In genomic region chr19:19627442-19627715, GRCh38 we compare ENCODE assay signal across 7 cellular contexts. TPM values are rescaled to one million over a fixed set of nuclear protein-coding genes. Genes with fewer than 3 reads are reported as not detected.
DNase-seq lines count a peak whose midpoint lies in the region; ATAC-seq, FAIRE-seq and TF ChIP-seq lines count a peak whose summit lies in the region.
"Had no signal": no experiment of that assay in that cellular context is flagged by ENCODE, and none has a peak within 500 bp of the region (broad histone marks: within the 10 kb centered on the region; RNA-seq: fewer than 3 reads in every experiment).

No MANE protein-coding gene starts in this region.

- POLR2A ChIA-PET in HCT116 (lab: Charles Lee), result no interaction called here
- POLR2A ChIA-PET in GM12878 (lab: Charles Lee), result interaction anchor here (1.7 to 3.0 kb wide), 3 partner anchors 14 to 35 kb away, joined by 5 to 10 read pairs (median 8); no protein-coding TSS in a partner anchor

- intact Hi-C loops in HCT116 (cut with micrococcal nuclease), result no loop called here
- intact Hi-C loops in GM12878 (cut with micrococcal nuclease; ENCODE audit: unreplicated experiment), result no loop called here

- H3K27ac ChIP-seq in HCT116 (ENCODE audit: low read depth, low read length), result peak overlapping the region; percentile 96
- H3K27ac ChIP-seq in GM12878 (ENCODE audit: control insufficient read depth, insufficient read depth), result peak overlapping the region; percentile 58; the same call in 1 of the 2 replicates
- H3K27ac ChIP-seq: SJSA1 had no signal

- TF ChIP-seq CTCF in HCT116 (IDR thresholded peaks at IDR 0.05 in 2 of 3, conservative IDR thresholded peaks at IDR 0.05 in 1 of 3; ENCODE audit: borderline replicate concordance in 1 of 3, insufficient read depth in 1 of 3, low read depth in 2 of 3, low read length in 2 of 3) (no peak), GM12878 (IDR thresholded peaks at IDR 0.05 in 2 of 3, conservative IDR thresholded peaks at IDR 0.05 in 1 of 3; ENCODE audit: control insufficient read depth in 2 of 3, extremely low read depth in 1 of 3, insufficient read depth in 1 of 3, low read depth in 3 of 3, low read length in 3 of 3) (no peak), osteocyte (IDR thresholded peaks at IDR 0.05) (no peak)

- H3K4me1 ChIP-seq in HCT116 (ENCODE audit: control insufficient read depth in 1 of 2, insufficient read depth in 2 of 2, low read length in 2 of 2), result peaks cover 4 to 22% of the 10 kb centered on the region in 2 experiments
- 0 out of 2 replicates have a peak, but pooled peaks cover 5% of the 10 kb centered on the region for H3K4me1 ChIP-seq in GM12878 (ENCODE audit: control insufficient read depth, insufficient read depth, low read length)
- H3K4me1 ChIP-seq: SJSA1 had no signal

- H3K36me3 ChIP-seq in HCT116 (ENCODE audit: control insufficient read depth in 1 of 2, insufficient read depth in 2 of 2, low read length in 2 of 2), result peaks cover 5% of the 10 kb centered on the region in 2 experiments; a peak in 2 of 4 replicates
- peaks cover 0 to 9% of the 10 kb centered on the region in 2 experiments; a peak in 3 of 4 replicates for H3K36me3 ChIP-seq in GM12878 (ENCODE audit: control insufficient read depth in 2 of 2, insufficient read depth in 2 of 2, low read length in 1 of 2)
- H3K36me3 ChIP-seq: SJSA1 had no signal

- H3K79me2 ChIP-seq in HCT116 (ENCODE audit: insufficient read depth, low read length) (peaks cover 10% of the 10 kb centered on the region; the same call in 1 of the 2 replicates), GM12878 (ENCODE audit: control insufficient read depth, insufficient read depth, low read length) (no peaks in the 10 kb centered on the region)

- no peak for DNase-seq in HCT116 (ENCODE audit: low read depth, low spot score)
- no peak for DNase-seq in GM12878 (ENCODE audit: low read depth, low spot score)
- no peak for DNase-seq in osteocyte (ENCODE audit: extremely low spot score, unreplicated experiment)
- no peak for DNase-seq in left lobe of liver (ENCODE audit: low spot score)
- no peak for DNase-seq in GDM1 (lab: John Stamatoyannopoulos, UW)
- DNase-seq in NCI-H2227 (lab: John Stamatoyannopoulos, UW; ENCODE audit: unreplicated experiment), result no peak

- no peak for TF ChIP-seq EP300 in GM12878 (IDR thresholded peaks at IDR 0.05; ENCODE audit: borderline replicate concordance in 1 of 2, control insufficient read depth in 1 of 2, low read depth in 2 of 2, low read length in 2 of 2)

- H3K4me3 ChIP-seq in HCT116 (replicated peaks in 1 of 2; ENCODE audit: low read depth in 1 of 2, low read length in 2 of 2) (peak overlapping the region; percentile 67 to 76), GM12878 (peak overlapping the region; percentile 76)
- H3K4me3 ChIP-seq: SJSA1 had no signal

- no peaks in the 10 kb centered on the region for H3K36me3 Mint-ChIP-seq in osteocyte (ENCODE audit: unreplicated experiment)

- H3K9me3 ChIP-seq in HCT116 (ENCODE audit: control insufficient read depth in 1 of 2, insufficient read depth in 1 of 2, low read depth in 1 of 2, low read length in 2 of 2), result no peaks in the 10 kb centered on the region
- no peaks in the 10 kb centered on the region for H3K9me3 ChIP-seq in GM12878 (replicated peaks; ENCODE audit: control insufficient read depth, insufficient read depth, low read length)
- H3K9me3 ChIP-seq: SJSA1 had no signal

- TF ChIP-seq RAD21 in HCT116 (IDR thresholded peaks at IDR 0.05; ENCODE audit: low read depth) (no peak), GM12878 (IDR thresholded peaks at IDR 0.05; ENCODE audit: insufficient read depth, low read depth, low read length) (no peak)

- peaks cover 10% of the 10 kb centered on the region for H3K4me1 Mint-ChIP-seq in osteocyte (ENCODE audit: unreplicated experiment)

- in situ Hi-C loops in GM12878 (cut with MboI), result no loop called here

- peak; percentile 47 for FAIRE-seq in GM12878 (lab: Jason Lieb, UNC)

- SMC1A ChIA-PET in GM12878 (lab: Charles Lee; ENCODE audit: uncharacterized antibody, unreplicated experiment), result interaction anchor here (0.8 to 1.2 kb wide), 3 partner anchors 31 to 96 kb away, joined by 3 read pairs; no protein-coding TSS in a partner anchor

- RAD21 ChIA-PET in HCT116 (lab: Charles Lee; ENCODE audit: low non-redundant PET in 1 of 2, low total read pairs in 2 of 2, uncharacterized antibody in 2 of 2, unreplicated experiment in 2 of 2) (no interaction called here), GM12878 (lab: Charles Lee; ENCODE audit: unreplicated experiment) (interaction anchor here (0.9 to 1.9 kb wide), 2 partner anchors 10 to 95 kb away, joined by 3 to 5 read pairs; no protein-coding TSS in a partner anchor)

- TF ChIP-seq POLR2A in HCT116 (IDR thresholded peaks at IDR 0.05; ENCODE audit: borderline replicate concordance, extremely low read depth, insufficient read depth, insufficient read length) (no peak), GM12878 (IDR thresholded peaks at IDR 0.05; ENCODE audit: low read depth, low read length) (no peak)

- CTCF ChIA-PET in HCT116 (lab: Charles Lee), result no interaction called here
- CTCF ChIA-PET in GM12878 (lab: Yijun Ruan, JAX), result interaction anchor here (0.8 to 1.3 kb wide), 3 partner anchors 14 to 75 kb away, joined by 3 to 4 read pairs (median 3); no protein-coding TSS in a partner anchor

- no peaks in the 10 kb centered on the region for H3K9me2 ChIP-seq in HCT116 (ENCODE audit: insufficient read depth)

- H3K27ac Mint-ChIP-seq in osteocyte (ENCODE audit: unreplicated experiment), result no peak overlapping the region

- H3K27me3 ChIP-seq in HCT116 (ENCODE audit: insufficient read depth, low read length) (no peaks in the 10 kb centered on the region), GM12878 (replicated peaks in 1 of 2; ENCODE audit: control insufficient read depth in 2 of 2, insufficient read depth in 2 of 2, low read length in 1 of 2) (no peaks in the 10 kb centered on the region)
- H3K27me3 ChIP-seq: SJSA1 had no signal

- H3K27me3 Mint-ChIP-seq in osteocyte (ENCODE audit: unreplicated experiment), result no peaks in the 10 kb centered on the region

- H3K4me3 Mint-ChIP-seq in osteocyte (ENCODE audit: unreplicated experiment), result peak overlapping the region; percentile 74

- BruUV-seq in HCT116 (replicated peaks; lab: Mats Ljungman, UMichigan), result no TSS peak
- TSS peak; percentile 30 for BruUV-seq in GM12878 (replicated peaks; lab: Mats Ljungman, UMichigan)

- WGBS in GM12878 (ENCODE audit: insufficient coverage, insufficient replicate concordance, low lambda C conversion rate, missing lambda C conversion rate), result 3% methylated on average over 5 of the region's 5 CpGs

- H3K9ac ChIP-seq in HCT116 (ENCODE audit: low read length) (peak overlapping the region; percentile 92), GM12878 (ENCODE audit: control insufficient read depth, insufficient read depth, low read length) (peak overlapping the region; percentile 52)

- ATAC-seq in HCT116 (no peak), GM12878 (peak; percentile 9), left lobe of liver (no peak)

- no peaks in the 10 kb centered on the region for H3K9me3 Mint-ChIP-seq in osteocyte (ENCODE audit: unreplicated experiment)

- no peaks in the 10 kb centered on the region for H4K20me1 ChIP-seq in HCT116 (ENCODE audit: insufficient read depth)
- no peaks in the 10 kb centered on the region for H4K20me1 ChIP-seq in GM12878 (ENCODE audit: control insufficient read depth, insufficient read depth)

- H2AFZ ChIP-seq in HCT116 (ENCODE audit: low read depth, low read length, poor library complexity, severe bottlenecking) (no peak overlapping the region), GM12878 (ENCODE audit: control insufficient read depth, low read depth, low read length) (peak overlapping the region; percentile 13)

- H3K4me2 ChIP-seq in HCT116 (ENCODE audit: low read length) (peak overlapping the region; percentile 97), GM12878 (ENCODE audit: control insufficient read depth, insufficient read depth) (peak overlapping the region; percentile 82)

RNA-seq across cellular contexts. Expression of gene LPAR2, which starts 0.6 kb away (rescaled TPM):
- total RNA-seq in HCT116 (2021; ENCODE audit: unreplicated experiment), result 28.2 TPM
- polyA plus RNA-seq in HCT116 (2012), result 33.0 and 41.7 TPM in 2 replicates
- 72.5 and 74.5 TPM in 2 replicates for total RNA-seq in GM12878 (2013; cell fraction: nucleolus; rRNA removed)
- total RNA-seq in GM12878 (2014; rRNA removed), result 9.4 and 11.3 TPM in 2 replicates
- 5.0 and 6.3 TPM in 2 replicates for total RNA-seq in GM12878 (2014; rRNA removed; fragmentation: Illumina TruSeq; extraction: Trizol)
- total RNA-seq in GM12878 (2021), result 19.0 and 22.9 TPM in 2 replicates
- 13.9 TPM for polyA plus RNA-seq in GM12878 (2011; ENCODE audit: low read depth)
- polyA plus RNA-seq in GM12878 (2011; rRNA removed), result 6.6 and 9.0 TPM in 2 replicates
- polyA plus RNA-seq in GM12878 (2011; cell fraction: cytosol; rRNA removed), result 13.3 and 17.0 TPM in 2 replicates
- polyA plus RNA-seq in GM12878 (2011; cell fraction: nucleus; rRNA removed), result 116 and 130 TPM in 2 replicates
- polyA plus RNA-seq in GM12878 (2012), result 19.2 and 19.8 TPM in 2 replicates
- polyA plus RNA-seq in GM12878 (2014; fragmentation: Illumina TruSeq; extraction: Trizol), result 8.6 and 12.6 TPM in 2 replicates
- polyA plus RNA-seq in GM12878 (2014; fragmentation: Nextera tagmentation; extraction: Ambion mirVana), result 1 to 10 TPM in 1 of 2 experiments, under 1 TPM in 1; 0.98 to 3.2 TPM
- polyA plus RNA-seq in GM12878 (2014; rRNA removed), result 17.3 and 23.8 TPM in 2 replicates
- 10 to 100 TPM in 1 of 2 experiments, 1 to 10 TPM in 1; 8.5 to 12.0 TPM for polyA plus RNA-seq in GM12878 (2016; fragmentation: Nextera tagmentation; extraction: Ambion mirVana)
- polyA minus RNA-seq in GM12878 (2011; rRNA and poly(A)+ RNA removed), result 6.9 and 11.5 TPM in 2 replicates
- 4.7 and 6.7 TPM in 2 replicates for polyA minus RNA-seq in GM12878 (2011; cell fraction: cytosol; rRNA and poly(A)+ RNA removed)
- polyA minus RNA-seq in GM12878 (2011; cell fraction: nucleus; rRNA and poly(A)+ RNA removed), result 9.2 and 13.2 TPM in 2 replicates
- total RNA-seq in osteocyte, result 6.8 and 7.4 TPM in 2 replicates
- 1.3 TPM for total RNA-seq in left lobe of liver

RNA-seq across cellular contexts. Expression of gene PBX4, which starts 8.9 kb away (rescaled TPM):
- 11.6 TPM for total RNA-seq in HCT116 (2021; ENCODE audit: unreplicated experiment)
- polyA plus RNA-seq in HCT116 (2012), result 8.1 and 10.2 TPM in 2 replicates
- total RNA-seq in GM12878 (2013; cell fraction: nucleolus; rRNA removed), result 65.0 and 68.4 TPM in 2 replicates
- 7.1 and 10.1 TPM in 2 replicates for total RNA-seq in GM12878 (2014; rRNA removed)
- total RNA-seq in GM12878 (2014; rRNA removed; fragmentation: Illumina TruSeq; extraction: Trizol), result 3.9 and 4.4 TPM in 2 replicates
- total RNA-seq in GM12878 (2021), result 7.7 and 9.6 TPM in 2 replicates
- polyA plus RNA-seq in GM12878 (2011; ENCODE audit: low read depth), result 1.6 TPM
- polyA plus RNA-seq in GM12878 (2011; rRNA removed), result 12.6 and 15.8 TPM in 2 replicates
- 21.2 and 27.3 TPM in 2 replicates for polyA plus RNA-seq in GM12878 (2011; cell fraction: cytosol; rRNA removed)
- 40.2 and 55.3 TPM in 2 replicates for polyA plus RNA-seq in GM12878 (2011; cell fraction: nucleus; rRNA removed)
- polyA plus RNA-seq in GM12878 (2012), result 6.5 and 8.8 TPM in 2 replicates
- polyA plus RNA-seq in GM12878 (2014; fragmentation: Illumina TruSeq; extraction: Trizol), result 1.5 and 3.5 TPM in 2 replicates
- polyA plus RNA-seq in GM12878 (2014; fragmentation: Nextera tagmentation; extraction: Ambion mirVana), result under 1 TPM; 0.18 to 0.75 TPM
- 17.3 and 18.8 TPM in 2 replicates for polyA plus RNA-seq in GM12878 (2014; rRNA removed)
- 1 to 10 TPM; 2.7 to 4.1 TPM for polyA plus RNA-seq in GM12878 (2016; fragmentation: Nextera tagmentation; extraction: Ambion mirVana)
- polyA minus RNA-seq in GM12878 (2011; rRNA and poly(A)+ RNA removed), result 12.6 and 18.7 TPM in 2 replicates
- polyA minus RNA-seq in GM12878 (2011; cell fraction: cytosol; rRNA and poly(A)+ RNA removed), result 3.2 and 7.9 TPM in 2 replicates
- 11.8 and 20.4 TPM in 2 replicates for polyA minus RNA-seq in GM12878 (2011; cell fraction: nucleus; rRNA and poly(A)+ RNA removed)
- total RNA-seq in osteocyte, result 0.46 and 0.52 TPM in 2 replicates
- total RNA-seq in left lobe of liver, result 0.18 TPM

RNA-seq across cellular contexts. Expression of gene GMIP, which starts 16.1 kb away (rescaled TPM):
- total RNA-seq in HCT116 (2021; ENCODE audit: unreplicated experiment) (16.3 TPM), GM12878 (2014; rRNA removed) (35.1 and 39.6 TPM in 2 replicates), GM12878 (2014; rRNA removed; fragmentation: Illumina TruSeq; extraction: Trizol) (10.9 and 11.9 TPM in 2 replicates), GM12878 (2021) (58.4 and 63.5 TPM in 2 replicates), osteocyte (10.5 and 12.0 TPM in 2 replicates), left lobe of liver (3.7 TPM)
- 13.1 and 13.7 TPM in 2 replicates for polyA plus RNA-seq in HCT116 (2012)
- total RNA-seq in GM12878 (2013; cell fraction: nucleolus; rRNA removed), result 61.6 and 65.3 TPM in 2 replicates
- 16.4 TPM for polyA plus RNA-seq in GM12878 (2011; ENCODE audit: low read depth)
- polyA plus RNA-seq in GM12878 (2011; rRNA removed) (6.0 and 10.0 TPM in 2 replicates), GM12878 (2014; fragmentation: Illumina TruSeq; extraction: Trizol) (16.3 and 20.0 TPM in 2 replicates), GM12878 (2014; fragmentation: Nextera tagmentation; extraction: Ambion mirVana) (1 to 10 TPM; 1.5 to 2.8 TPM), GM12878 (2014; rRNA removed) (32.9 and 39.9 TPM in 2 replicates), GM12878 (2016; fragmentation: Nextera tagmentation; extraction: Ambion mirVana) (10 to 100 TPM; 24.7 to 30.9 TPM)
- polyA plus RNA-seq in GM12878 (2011; cell fraction: cytosol; rRNA removed), result 14.1 and 15.4 TPM in 2 replicates
- 72.6 and 88.7 TPM in 2 replicates for polyA plus RNA-seq in GM12878 (2011; cell fraction: nucleus; rRNA removed)
- polyA plus RNA-seq in GM12878 (2012), result 43.1 and 45.9 TPM in 2 replicates
- polyA minus RNA-seq in GM12878 (2011; rRNA and poly(A)+ RNA removed), result 17.5 and 19.3 TPM in 2 replicates
- 14.8 and 15.9 TPM in 2 replicates for polyA minus RNA-seq in GM12878 (2011; cell fraction: cytosol; rRNA and poly(A)+ RNA removed)
- 14.1 and 26.4 TPM in 2 replicates for polyA minus RNA-seq in GM12878 (2011; cell fraction: nucleus; rRNA and poly(A)+ RNA removed)

RNA-seq across cellular contexts. Expression of gene ATP13A1, which starts 36.1 kb away (rescaled TPM):
- 73.7 TPM for total RNA-seq in HCT116 (2021; ENCODE audit: unreplicated experiment)
- polyA plus RNA-seq in HCT116 (2012), result 60.8 and 78.1 TPM in 2 replicates
- 216 and 273 TPM in 2 replicates for total RNA-seq in GM12878 (2013; cell fraction: nucleolus; rRNA removed)
- total RNA-seq in GM12878 (2014; rRNA removed), result 33.1 and 38.1 TPM in 2 replicates
- 12.9 and 17.4 TPM in 2 replicates for total RNA-seq in GM12878 (2014; rRNA removed; fragmentation: Illumina TruSeq; extraction: Trizol)
- 90.3 and 91.0 TPM in 2 replicates for total RNA-seq in GM12878 (2021)
- polyA plus RNA-seq in GM12878 (2011; ENCODE audit: low read depth), result 23.1 TPM
- polyA plus RNA-seq in GM12878 (2011; rRNA removed), result 14.0 and 21.4 TPM in 2 replicates
- polyA plus RNA-seq in GM12878 (2011; cell fraction: cytosol; rRNA removed), result 32.9 and 38.0 TPM in 2 replicates
- polyA plus RNA-seq in GM12878 (2011; cell fraction: nucleus; rRNA removed), result 424 and 553 TPM in 2 replicates
- polyA plus RNA-seq in GM12878 (2012), result 57.4 and 58.7 TPM in 2 replicates
- 13.1 and 21.1 TPM in 2 replicates for polyA plus RNA-seq in GM12878 (2014; fragmentation: Illumina TruSeq; extraction: Trizol)
- 1 to 10 TPM in 1 of 2 experiments, under 1 TPM in 1; 0.37 to 1.4 TPM for polyA plus RNA-seq in GM12878 (2014; fragmentation: Nextera tagmentation; extraction: Ambion mirVana)
- 51.7 and 68.6 TPM in 2 replicates for polyA plus RNA-seq in GM12878 (2014; rRNA removed)
- 10 to 100 TPM; 67.8 to 74.3 TPM for polyA plus RNA-seq in GM12878 (2016; fragmentation: Nextera tagmentation; extraction: Ambion mirVana)
- 72.7 and 99.8 TPM in 2 replicates for polyA minus RNA-seq in GM12878 (2011; rRNA and poly(A)+ RNA removed)
- polyA minus RNA-seq in GM12878 (2011; cell fraction: cytosol; rRNA and poly(A)+ RNA removed), result 31.8 and 45.4 TPM in 2 replicates
- polyA minus RNA-seq in GM12878 (2011; cell fraction: nucleus; rRNA and poly(A)+ RNA removed), result 139 and 201 TPM in 2 replicates
- total RNA-seq in osteocyte, result 62.8 and 67.2 TPM in 2 replicates
- 34.2 TPM for total RNA-seq in left lobe of liver

RNA-seq across cellular contexts. Expression of gene ZNF101, which starts 41.3 kb away (rescaled TPM):
- total RNA-seq in HCT116 (2021; ENCODE audit: unreplicated experiment), result 12.8 TPM
- 4.2 and 5.3 TPM in 2 replicates for polyA plus RNA-seq in HCT116 (2012)
- 29.0 and 31.2 TPM in 2 replicates for total RNA-seq in GM12878 (2013; cell fraction: nucleolus; rRNA removed)
- total RNA-seq in GM12878 (2014; rRNA removed), result 16.9 and 20.9 TPM in 2 replicates
- 25.1 and 28.0 TPM in 2 replicates for total RNA-seq in GM12878 (2014; rRNA removed; fragmentation: Illumina TruSeq; extraction: Trizol)
- total RNA-seq in GM12878 (2021), result 22.2 and 22.8 TPM in 2 replicates
- polyA plus RNA-seq in GM12878 (2011; ENCODE audit: low read depth), result 10.3 TPM
- 40.5 and 71.0 TPM in 2 replicates for polyA plus RNA-seq in GM12878 (2011; rRNA removed)
- 15.3 and 15.6 TPM in 2 replicates for polyA plus RNA-seq in GM12878 (2011; cell fraction: cytosol; rRNA removed)
- 10.8 and 14.1 TPM in 2 replicates for polyA plus RNA-seq in GM12878 (2011; cell fraction: nucleus; rRNA removed)
- 12.2 and 15.0 TPM in 2 replicates for polyA plus RNA-seq in GM12878 (2012)
- 19.3 and 24.1 TPM in 2 replicates for polyA plus RNA-seq in GM12878 (2014; fragmentation: Illumina TruSeq; extraction: Trizol)
- 10 to 100 TPM; 20.4 to 21.3 TPM for polyA plus RNA-seq in GM12878 (2014; fragmentation: Nextera tagmentation; extraction: Ambion mirVana)
- polyA plus RNA-seq in GM12878 (2014; rRNA removed), result 15.2 and 15.9 TPM in 2 replicates
- polyA plus RNA-seq in GM12878 (2016; fragmentation: Nextera tagmentation; extraction: Ambion mirVana), result 10 to 100 TPM; 16.3 to 17.1 TPM
- polyA minus RNA-seq in GM12878 (2011; rRNA and poly(A)+ RNA removed), result 27.3 and 28.5 TPM in 2 replicates
- 7.6 and 8.9 TPM in 2 replicates for polyA minus RNA-seq in GM12878 (2011; cell fraction: cytosol; rRNA and poly(A)+ RNA removed)
- polyA minus RNA-seq in GM12878 (2011; cell fraction: nucleus; rRNA and poly(A)+ RNA removed), result 7.4 and 13.6 TPM in 2 replicates
- 7.1 and 8.4 TPM in 2 replicates for total RNA-seq in osteocyte
- total RNA-seq in left lobe of liver, result 3.4 TPM
